In genomic region chr12:55972045-55972843, GRCh38 we compare ENCODE assay signal across 8 cellular contexts. TPM values are rescaled to one million over a fixed set of nuclear protein-coding genes. Genes with fewer than 3 reads are reported as not detected.
DNase-seq lines count a peak whose midpoint lies in the region; ATAC-seq and TF ChIP-seq lines count a peak whose summit lies in the region.

No MANE protein-coding gene starts in this region.

- H3K27ac ChIP-seq in esophagus muscularis mucosa (replicated peaks in 1 of 4) (peak overlapping the region; percentile 88 to 93 (median 90)), rectal smooth muscle tissue (ENCODE audit: low read depth, low read length) (peak overlapping the region; percentile 91)

- peak overlapping the region; percentile 58 to 71 (median 66) for H3K4me3 ChIP-seq in esophagus muscularis mucosa
- H3K4me3 ChIP-seq in rectal smooth muscle tissue (ENCODE audit: low read length): peak overlapping the region; percentile 90

- in situ Hi-C loops in G401 (cut with HindIII; ENCODE audit: low sequenced_read_pairs): no loop called here

- no peak for ATAC-seq in GM21381 (IDR thresholded peaks at IDR 0.05; ENCODE audit: unreplicated experiment)

- no peak overlapping the region for H3K9ac ChIP-seq in rectal smooth muscle tissue (ENCODE audit: low read length)

- TF ChIP-seq EP300 in esophagus muscularis mucosa (IDR thresholded peaks at IDR 0.05): no peak

- 30% methylated on average over 4 of the region's 4 CpGs for WGBS in esophagus muscularis mucosa

- no peaks in the 10 kb centered on the region for H3K9me3 ChIP-seq in esophagus muscularis mucosa

- DNase-seq in G401 (ENCODE audit: low spot score) (peak; percentile 37), OCI-M1 (lab: John Stamatoyannopoulos, UW) (peak; percentile 37), esophagus muscularis mucosa (ENCODE audit: extremely low spot score) (no peak), NCI-H1694 treated with DMSO at 0.1 percent for 48 hours (lab: John Stamatoyannopoulos, UW) (no peak), activated gamma-delta T cell treated with Interleukin-2 at 50 U/mL for 16 hours (no peak)
- DNase-seq in effector CD8-positive, alpha-beta T cell (lab: John Stamatoyannopoulos, UW): no peak

- intact Hi-C loops in esophagus muscularis mucosa (cut with DNase I): no loop called here

- no peaks in the 10 kb centered on the region for H3K27me3 ChIP-seq in esophagus muscularis mucosa
- no peaks in the 10 kb centered on the region for H3K27me3 ChIP-seq in rectal smooth muscle tissue (ENCODE audit: control insufficient read depth, insufficient read depth, low read length)

- peaks cover 24 to 73% (median 67%) of the 10 kb centered on the region in 4 donors for H3K4me1 ChIP-seq in esophagus muscularis mucosa
- H3K4me1 ChIP-seq in rectal smooth muscle tissue (ENCODE audit: control insufficient read depth, insufficient read depth, low read length): peaks cover 17% of the 10 kb centered on the region

- no peak for TF ChIP-seq CTCF in esophagus muscularis mucosa (IDR thresholded peaks at IDR 0.05)

- H3K36me3 ChIP-seq in esophagus muscularis mucosa: peaks cover 0 to 36% (median 21%) of the 10 kb centered on the region in 4 donors
- H3K36me3 ChIP-seq in rectal smooth muscle tissue (ENCODE audit: control insufficient read depth, insufficient read depth, low read length): no peaks in the 10 kb centered on the region

- TF ChIP-seq POLR2A in esophagus muscularis mucosa (IDR thresholded peaks at IDR 0.05; ENCODE audit: low read depth): no peak

RNA-seq across cellular contexts. Expression of gene RAB5B, which starts 1.6 kb away (rescaled TPM):
- total RNA-seq in G401 (2014; rRNA removed; shearing (Covaris generic)): 16.9 and 22.1 TPM in 2 replicates
- total RNA-seq in esophagus muscularis mucosa: 100 to 1,000 TPM; 116 to 189 (median 138) TPM

RNA-seq across cellular contexts. Expression of gene CDK2, which starts 5.6 kb away (rescaled TPM):
- 44.7 and 52.3 TPM in 2 replicates for total RNA-seq in G401 (2014; rRNA removed; shearing (Covaris generic))
- total RNA-seq in esophagus muscularis mucosa: 10 to 100 TPM; 35.3 to 84.9 (median 57.1) TPM

RNA-seq across cellular contexts. Expression of gene PMEL, which starts 6.4 kb away (rescaled TPM):
- total RNA-seq in G401 (2014; rRNA removed; shearing (Covaris generic)): 22.2 and 27.9 TPM in 2 replicates
- total RNA-seq in esophagus muscularis mucosa: 1 to 10 TPM in 1 of 4 donors, under 1 TPM in 1, not detected in 2; 0.66 to 2.2 TPM

RNA-seq across cellular contexts. Expression of gene SUOX, which starts 24.8 kb away (rescaled TPM):
- 39.8 and 50.2 TPM in 2 replicates for total RNA-seq in G401 (2014; rRNA removed; shearing (Covaris generic))
- 10 to 100 TPM; 18.3 to 29.0 (median 25.3) TPM for total RNA-seq in esophagus muscularis mucosa

RNA-seq across cellular contexts. Expression of gene DGKA, which starts 41.3 kb away (rescaled TPM):
- total RNA-seq in G401 (2014; rRNA removed; shearing (Covaris generic)): 3.6 and 9.7 TPM in 2 replicates
- 10 to 100 TPM; 18.7 to 39.7 (median 24.7) TPM for total RNA-seq in esophagus muscularis mucosa

Comparison
In these comparisons a context has a peak if more than half of its experiments do, and no peak if none do; other contexts are left out.
1. DNase-seq: peak in G401 (single experiment) and OCI-M1 (single experiment); none in esophagus muscularis mucosa (single experiment), effector CD8-positive, alpha-beta T cell (single experiment), NCI-H1694 treated with DMSO at 0.1 percent for 48 hours (single experiment) and activated gamma-delta T cell treated with Interleukin-2 at 50 U/mL for 16 hours (single experiment).